8 cellular contexts compared by ENCODE assay signal in genomic region chr3:48194446-48195071, GRCh38. TPM values are rescaled to one million over a fixed set of nuclear protein-coding genes. Genes with fewer than 3 reads are reported as not detected.
DNase-seq lines count a peak whose midpoint lies in the region; ATAC-seq and TF ChIP-seq lines count a peak whose summit lies in the region.

No MANE protein-coding gene starts in this region.

- intact Hi-C loops in left ventricle myocardium superior (cut with micrococcal nuclease), result no loop called here

- no peak overlapping the region for H3K27ac Mint-ChIP-seq in GM23338

- H3K36me3 Mint-ChIP-seq in GM23338 (ENCODE audit: low read depth), result no peaks in the 10 kb centered on the region

- peaks cover 26% of the 10 kb centered on the region for H3K4me1 Mint-ChIP-seq in GM23338

- peaks cover 21% of the 10 kb centered on the region for H3K4me1 ChIP-seq in GM23338 (ENCODE audit: insufficient read depth)

- H3K36me3 ChIP-seq in GM23338 (ENCODE audit: insufficient read depth), result no peaks in the 10 kb centered on the region

- H3K9me3 Mint-ChIP-seq in GM23338, result no peaks in the 10 kb centered on the region

- H2AFZ ChIP-seq in GM23338, result no peak overlapping the region

- H3F3A ChIP-seq in GM23338 (replicated peaks; ENCODE audit: low read depth), result peaks cover 2% of the 10 kb centered on the region

- no peaks in the 10 kb centered on the region for H3K27me3 ChIP-seq in GM23338 (ENCODE audit: insufficient read depth)

- no peaks in the 10 kb centered on the region for H3K79me2 ChIP-seq in GM23338 (replicated peaks; ENCODE audit: insufficient read depth)

- H4K20me1 ChIP-seq in GM23338 (replicated peaks; ENCODE audit: insufficient read depth), result no peaks in the 10 kb centered on the region

- no peak overlapping the region for H3K4me2 ChIP-seq in GM23338

- H3K4me3 ChIP-seq in GM23338, result no peak overlapping the region
- H3K4me3 ChIP-seq in retinal pigment epithelial cell (ENCODE audit: low read length), result no peak overlapping the region

- H3K27ac ChIP-seq in GM23338 (ENCODE audit: low read depth), result no peak overlapping the region

- ATAC-seq in GM23338 (peak; percentile 73), left ventricle myocardium superior (peak; percentile 70), HG02970 (IDR thresholded peaks at IDR 0.05; ENCODE audit: low FRiP score, unreplicated experiment) (no peak), HG02840 (IDR thresholded peaks at IDR 0.05; ENCODE audit: low FRiP score, unreplicated experiment) (no peak)

- DNase-seq in CD1c-positive myeloid dendritic cell (ENCODE audit: extremely low spot score) (peak; percentile 74), GM23338 (ENCODE audit: low spot score) (peak; percentile 90), NCI-H446 treated with DMSO at 0.1 percent for 48 hours (lab: John Stamatoyannopoulos, UW) (peak; percentile 27), amniotic epithelial cell (ENCODE audit: low read depth) (peak; percentile 37), left ventricle myocardium superior (peak; percentile 58), retinal pigment epithelial cell (ENCODE audit: low read depth) (no peak)

- H3K9me2 ChIP-seq in GM23338 (ENCODE audit: insufficient read depth), result no peaks in the 10 kb centered on the region

- TF ChIP-seq CTCF in GM23338 (conservative IDR thresholded peaks at IDR 0.05; ENCODE audit: low read depth in 2 of 2) (peak; percentile 92 to 96), retinal pigment epithelial cell (conservative IDR thresholded peaks at IDR 0.05; ENCODE audit: low read depth, low read length) (peak; percentile 95)

- H3K4me3 Mint-ChIP-seq in GM23338, result no peak overlapping the region

- peaks cover 19% of the 10 kb centered on the region for H3K27me3 Mint-ChIP-seq in GM23338 (ENCODE audit: insufficient read depth, low read depth, poor library complexity)

TF ChIP-seq in GM23338, 12 proteins besides CTCF, POLR2A, EP300 and RAD21:
- TF ChIP-seq EZH2phosphoT487 (IDR thresholded peaks at IDR 0.05; ENCODE audit: unreplicated experiment) (no peak), EZH2 (IDR thresholded peaks at IDR 0.05; ENCODE audit: low read depth, unreplicated experiment) (no peak), NANOG (IDR thresholded peaks at IDR 0.05; ENCODE audit: borderline replicate concordance) (no peak), REST (IDR thresholded peaks at IDR 0.05; ENCODE audit: unreplicated experiment) (no peak), CREB1 (CRISPR knock-in tag; IDR thresholded peaks at IDR 0.05; ENCODE audit: low read depth) (no peak), ZNF114 (CRISPR knock-in tag; IDR thresholded peaks at IDR 0.05) (no peak)
- TF ChIP-seq, protein P1, sequence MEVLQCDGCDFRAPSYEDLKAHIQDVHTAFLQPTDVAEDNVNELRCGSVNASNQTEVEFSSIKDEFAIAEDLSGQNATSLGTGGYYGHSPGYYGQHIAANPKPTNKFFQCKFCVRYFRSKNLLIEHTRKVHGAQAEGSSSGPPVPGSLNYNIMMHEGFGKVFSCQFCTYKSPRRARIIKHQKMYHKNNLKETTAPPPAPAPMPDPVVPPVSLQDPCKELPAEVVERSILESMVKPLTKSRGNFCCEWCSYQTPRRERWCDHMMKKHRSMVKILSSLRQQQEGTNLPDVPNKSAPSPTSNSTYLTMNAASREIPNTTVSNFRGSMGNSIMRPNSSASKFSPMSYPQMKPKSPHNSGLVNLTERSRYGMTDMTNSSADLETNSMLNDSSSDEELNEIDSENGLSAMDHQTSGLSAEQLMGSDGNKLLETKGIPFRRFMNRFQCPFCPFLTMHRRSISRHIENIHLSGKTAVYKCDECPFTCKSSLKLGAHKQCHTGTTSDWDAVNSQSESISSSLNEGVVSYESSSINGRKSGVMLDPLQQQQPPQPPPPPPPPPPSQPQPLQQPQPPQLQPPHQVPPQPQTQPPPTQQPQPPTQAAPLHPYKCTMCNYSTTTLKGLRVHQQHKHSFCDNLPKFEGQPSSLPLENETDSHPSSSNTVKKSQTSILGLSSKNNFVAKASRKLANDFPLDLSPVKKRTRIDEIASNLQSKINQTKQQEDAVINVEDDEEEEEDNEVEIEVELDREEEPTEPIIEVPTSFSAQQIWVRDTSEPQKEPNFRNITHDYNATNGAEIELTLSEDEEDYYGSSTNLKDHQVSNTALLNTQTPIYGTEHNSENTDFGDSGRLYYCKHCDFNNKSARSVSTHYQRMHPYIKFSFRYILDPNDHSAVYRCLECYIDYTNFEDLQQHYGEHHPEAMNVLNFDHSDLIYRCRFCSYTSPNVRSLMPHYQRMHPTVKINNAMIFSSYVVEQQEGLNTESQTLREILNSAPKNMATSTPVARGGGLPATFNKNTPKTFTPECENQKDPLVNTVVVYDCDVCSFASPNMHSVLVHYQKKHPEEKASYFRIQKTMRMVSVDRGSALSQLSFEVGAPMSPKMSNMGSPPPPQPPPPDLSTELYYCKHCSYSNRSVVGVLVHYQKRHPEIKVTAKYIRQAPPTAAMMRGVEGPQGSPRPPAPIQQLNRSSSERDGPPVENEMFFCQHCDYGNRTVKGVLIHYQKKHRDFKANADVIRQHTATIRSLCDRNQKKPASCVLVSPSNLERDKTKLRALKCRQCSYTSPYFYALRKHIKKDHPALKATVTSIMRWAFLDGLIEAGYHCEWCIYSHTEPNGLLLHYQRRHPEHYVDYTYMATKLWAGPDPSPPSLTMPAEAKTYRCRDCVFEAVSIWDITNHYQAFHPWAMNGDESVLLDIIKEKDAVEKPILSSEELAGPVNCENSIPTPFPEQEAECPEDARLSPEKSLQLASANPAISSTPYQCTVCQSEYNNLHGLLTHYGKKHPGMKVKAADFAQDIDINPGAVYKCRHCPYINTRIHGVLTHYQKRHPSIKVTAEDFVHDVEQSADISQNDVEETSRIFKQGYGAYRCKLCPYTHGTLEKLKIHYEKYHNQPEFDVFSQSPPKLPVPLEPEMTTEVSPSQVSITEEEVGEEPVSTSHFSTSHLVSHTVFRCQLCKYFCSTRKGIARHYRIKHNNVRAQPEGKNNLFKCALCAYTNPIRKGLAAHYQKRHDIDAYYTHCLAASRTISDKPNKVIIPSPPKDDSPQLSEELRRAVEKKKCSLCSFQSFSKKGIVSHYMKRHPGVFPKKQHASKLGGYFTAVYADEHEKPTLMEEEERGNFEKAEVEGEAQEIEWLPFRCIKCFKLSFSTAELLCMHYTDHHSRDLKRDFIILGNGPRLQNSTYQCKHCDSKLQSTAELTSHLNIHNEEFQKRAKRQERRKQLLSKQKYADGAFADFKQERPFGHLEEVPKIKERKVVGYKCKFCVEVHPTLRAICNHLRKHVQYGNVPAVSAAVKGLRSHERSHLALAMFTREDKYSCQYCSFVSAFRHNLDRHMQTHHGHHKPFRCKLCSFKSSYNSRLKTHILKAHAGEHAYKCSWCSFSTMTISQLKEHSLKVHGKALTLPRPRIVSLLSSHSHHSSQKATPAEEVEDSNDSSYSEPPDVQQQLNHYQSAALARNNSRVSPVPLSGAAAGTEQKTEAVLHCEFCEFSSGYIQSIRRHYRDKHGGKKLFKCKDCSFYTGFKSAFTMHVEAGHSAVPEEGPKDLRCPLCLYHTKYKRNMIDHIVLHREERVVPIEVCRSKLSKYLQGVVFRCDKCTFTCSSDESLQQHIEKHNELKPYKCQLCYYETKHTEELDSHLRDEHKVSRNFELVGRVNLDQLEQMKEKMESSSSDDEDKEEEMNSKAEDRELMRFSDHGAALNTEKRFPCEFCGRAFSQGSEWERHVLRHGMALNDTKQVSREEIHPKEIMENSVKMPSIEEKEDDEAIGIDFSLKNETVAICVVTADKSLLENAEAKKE (CRISPR knock-in tag; IDR thresholded peaks at IDR 0.05), result no peak
- TF ChIP-seq, protein P2, sequence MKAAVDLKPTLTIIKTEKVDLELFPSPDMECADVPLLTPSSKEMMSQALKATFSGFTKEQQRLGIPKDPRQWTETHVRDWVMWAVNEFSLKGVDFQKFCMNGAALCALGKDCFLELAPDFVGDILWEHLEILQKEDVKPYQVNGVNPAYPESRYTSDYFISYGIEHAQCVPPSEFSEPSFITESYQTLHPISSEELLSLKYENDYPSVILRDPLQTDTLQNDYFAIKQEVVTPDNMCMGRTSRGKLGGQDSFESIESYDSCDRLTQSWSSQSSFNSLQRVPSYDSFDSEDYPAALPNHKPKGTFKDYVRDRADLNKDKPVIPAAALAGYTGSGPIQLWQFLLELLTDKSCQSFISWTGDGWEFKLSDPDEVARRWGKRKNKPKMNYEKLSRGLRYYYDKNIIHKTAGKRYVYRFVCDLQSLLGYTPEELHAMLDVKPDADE (IDR thresholded peaks at IDR 0.05), result no peak

RNA-seq across cellular contexts. Expression of gene CDC25A, which starts 6.3 kb away (rescaled TPM):
- total RNA-seq in GM23338 (2014; rRNA removed; shearing (Covaris generic)), result 126 and 131 TPM in 2 replicates
- 15.2 and 17.7 TPM in 2 replicates for polyA plus RNA-seq in GM23338 (2016; fragmentation: Nextera tagmentation; extraction: Ambion mirVana)
- total RNA-seq in left ventricle myocardium superior, result 0.77 TPM

RNA-seq across cellular contexts. Expression of gene CAMP, which starts 28.7 kb away (rescaled TPM):
- total RNA-seq in GM23338 (2014; rRNA removed; shearing (Covaris generic)), result not detected in 2 replicates
- not detected in 2 replicates for polyA plus RNA-seq in GM23338 (2016; fragmentation: Nextera tagmentation; extraction: Ambion mirVana)
- total RNA-seq in left ventricle myocardium superior, result not detected

RNA-seq across cellular contexts. Expression of gene ZNF589, which starts 46.3 kb away (rescaled TPM):
- total RNA-seq in GM23338 (2014; rRNA removed; shearing (Covaris generic)), result 106 and 115 TPM in 2 replicates
- polyA plus RNA-seq in GM23338 (2016; fragmentation: Nextera tagmentation; extraction: Ambion mirVana), result 32.1 and 36.3 TPM in 2 replicates
- total RNA-seq in left ventricle myocardium superior, result 5.3 TPM

Comparison
In these comparisons a context has a peak if more than half of its experiments do, and no peak if none do; other contexts are left out.
1. ATAC-seq: peak in GM23338 (single experiment) and left ventricle myocardium superior (single experiment); none in HG02970 (single experiment) and HG02840 (single experiment).
2. RNA of gene CDC25A, which starts 6.3 kb away (total RNA-seq): 126 to 131 TPM in GM23338; 0.77 TPM in left ventricle myocardium superior (single experiment); every median in the first group is over 10 times any median in the second.
3. RNA of gene ZNF589, which starts 46.3 kb away (total RNA-seq): 106 to 115 TPM in GM23338; 5.3 TPM in left ventricle myocardium superior (single experiment); every median in the first group is over 10 times any median in the second.